22 cellular contexts compared by ENCODE assay signal in genomic region chr3:53089511-53089910, GRCh38. TPM values are rescaled to one million over a fixed set of nuclear protein-coding genes. Genes with fewer than 3 reads are reported as not detected.
DNase-seq lines count a peak whose midpoint lies in the region; ATAC-seq, FAIRE-seq and TF ChIP-seq lines count a peak whose summit lies in the region.
"Had no signal": no experiment of that assay in that cellular context is flagged by ENCODE, and none has a peak within 500 bp of the region (broad histone marks: within the 10 kb centered on the region; RNA-seq: fewer than 3 reads in every experiment).

No MANE protein-coding gene starts in this region.

- TF ChIP-seq CTCF in H1 (IDR thresholded peaks at IDR 0.05; ENCODE audit: control extremely low read depth in 1 of 3, insufficient read depth in 1 of 3, low read depth in 1 of 3, low read length in 3 of 3): no peak
- TF ChIP-seq CTCF in testis (IDR thresholded peaks at IDR 0.05): no peak

- no peaks in the 10 kb centered on the region for H3K4me1 ChIP-seq in H1 (replicated peaks in 1 of 4; ENCODE audit: control insufficient read depth in 3 of 4, insufficient read depth in 4 of 4, low read length in 3 of 4)
- no peaks in the 10 kb centered on the region for H3K4me1 ChIP-seq in testis
- H3K4me1 ChIP-seq: SJCRH30 had no signal

- H3K79me1 ChIP-seq in H1 (ENCODE audit: low read depth, low read length): no peaks in the 10 kb centered on the region

- no peaks in the 10 kb centered on the region for H3K9me3 Mint-ChIP-seq in activated naive CD4-positive, alpha-beta T cell treated with anti-CD3 and anti-CD28 coated beads, Interleukin-2, amount 50 U/mL, for 72 hours
- H3K9me3 Mint-ChIP-seq: natural killer cell treated with Interleukin-12 subunit alpha and Interleukin-12 subunit beta and Interleukin-15 and Interleukin-18, amount 100 ng/mL, for 72 hours had no signal

- H2BK5ac ChIP-seq in H1 (ENCODE audit: low read depth, low read length): 0 out of 2 replicates have a peak overlapping the region, but pooled peaks have one; percentile 24

- no peak overlapping the region for H4K5ac ChIP-seq in H1 (ENCODE audit: insufficient read length, low read depth, low read length)

- no peaks in the 10 kb centered on the region for H3K23me2 ChIP-seq in H1 (ENCODE audit: low read depth, low read length)

- H2BK15ac ChIP-seq in H1 (ENCODE audit: low read length): no peak overlapping the region

- ATAC-seq in activated naive CD4-positive, alpha-beta T cell treated with anti-CD3 and anti-CD28 coated beads, Interleukin-2, amount 50 U/mL, for 72 hours: no peak
- peak; percentile 90 for ATAC-seq in left ventricle myocardium superior
- ATAC-seq: natural killer cell treated with Interleukin-12 subunit alpha and Interleukin-12 subunit beta and Interleukin-15 and Interleukin-18, amount 100 ng/mL, for 72 hours had no signal

- H3K4ac ChIP-seq in H1 (replicated peaks; ENCODE audit: insufficient read length, low read depth, low read length): no peak overlapping the region

- 93% methylated on average over 6 of the region's 6 CpGs; no CpG with 5 or more reads in 1 of the 2 experiments for WGBS in H1 (ENCODE audit: extremely low coverage in 1 of 2, insufficient coverage in 1 of 2, insufficient read length in 1 of 2, insufficient replicate concordance in 2 of 2, low coverage in 1 of 2, low lambda C conversion rate in 2 of 2, missing lambda C conversion rate in 1 of 2), 2 experiments
- 72 to 78% methylated on average over 2 to 6 of the region's 6 CpGs for WGBS in testis, 2 donors

- H3K18ac ChIP-seq in H1 (ENCODE audit: extremely low read depth, low read length): no peak overlapping the region

- H3K36me3 ChIP-seq in H1 (ENCODE audit: control insufficient read depth in 2 of 4, insufficient read depth in 4 of 4, low read length in 3 of 4) (peaks cover 0 to 8% (median 3%) of the 10 kb centered on the region in 4 experiments; a peak in 3 of 8 replicates), testis (ENCODE audit: low read depth, missing control alignments) (no peaks in the 10 kb centered on the region)

- no peak overlapping the region for H3K4me3 ChIP-seq in H1 (ENCODE audit: extremely low read depth in 1 of 4, insufficient read depth in 2 of 4, low read depth in 3 of 4, low read length in 4 of 4)
- H3K4me3 ChIP-seq in testis: no peak overlapping the region
- H3K4me3 ChIP-seq: BLaER1 treated with 17β-estradiol and CSF1 and Interleukin-3, amounts not matched to agents 10 nM and 100 nM; SJCRH30 had no signal

- H4K91ac ChIP-seq in H1 (replicated peaks; ENCODE audit: insufficient read length, low read length): no peak overlapping the region

- no peak overlapping the region for H3K56ac ChIP-seq in H1 (replicated peaks; ENCODE audit: insufficient read length, low read depth, low read length)

- no peak overlapping the region for H3K23ac ChIP-seq in H1 (ENCODE audit: insufficient read length)

- H3K4me2 ChIP-seq in H1 (ENCODE audit: insufficient read depth in 1 of 2, low read depth in 2 of 2, low read length in 2 of 2): no peak overlapping the region
- H3K4me2 ChIP-seq: BLaER1 treated with 17β-estradiol and CSF1 and Interleukin-3, amounts not matched to agents 10 nM and 100 nM had no signal

- H3K27ac Mint-ChIP-seq in activated naive CD4-positive, alpha-beta T cell treated with anti-CD3 and anti-CD28 coated beads, Interleukin-2, amount 50 U/mL, for 72 hours: peak overlapping the region; percentile 6 to 85
- H3K27ac Mint-ChIP-seq: natural killer cell treated with Interleukin-12 subunit alpha and Interleukin-12 subunit beta and Interleukin-15 and Interleukin-18, amount 100 ng/mL, for 72 hours had no signal

- no peak overlapping the region for H2AK5ac ChIP-seq in H1 (ENCODE audit: low read depth, low read length)

- no peak overlapping the region for H3K27ac ChIP-seq in H1 (ENCODE audit: low read depth, low read length)
- no peak overlapping the region for H3K27ac ChIP-seq in testis
- H3K27ac ChIP-seq: BLaER1 treated with 17β-estradiol and CSF1 and Interleukin-3, amounts not matched to agents 10 nM and 100 nM; SJCRH30 had no signal

- no peak overlapping the region for H2BK120ac ChIP-seq in H1 (replicated peaks; ENCODE audit: low read depth, low read length)

- no peak overlapping the region for H2BK20ac ChIP-seq in H1 (ENCODE audit: low read length)

- POLR2A ChIA-PET in H1 (lab: Charles Lee; ENCODE audit: partially characterized antibody): interaction anchor here (1.1 kb wide), 1 partner anchor 16 kb away, joined by 4 read pairs; no protein-coding TSS in a partner anchor

- H2BK12ac ChIP-seq in H1 (ENCODE audit: low read depth, low read length): no peak overlapping the region

- no peak for TF ChIP-seq RAD21 in H1 (IDR thresholded peaks at IDR 0.05 in 1 of 2, conservative IDR thresholded peaks at IDR 0.05 in 1 of 2; ENCODE audit: low read depth in 2 of 2, low read length in 2 of 2)

- H3K27me3 ChIP-seq in H1 (replicated peaks in 1 of 4; ENCODE audit: control insufficient read depth in 3 of 4, extremely low read depth in 1 of 4, insufficient read depth in 3 of 4, low read length in 3 of 4) (no peaks in the 10 kb centered on the region), testis (no peaks in the 10 kb centered on the region)
- H3K27me3 ChIP-seq: BLaER1 treated with 17β-estradiol and CSF1 and Interleukin-3, amounts not matched to agents 10 nM and 100 nM; SJCRH30 had no signal

- intact Hi-C loops in left ventricle myocardium superior (cut with micrococcal nuclease): no loop called here
- intact Hi-C loops in testis (cut with DNase I; ENCODE audit: low total_unique reads): no loop called here

- FAIRE-seq in H1 (lab: Jason Lieb, UNC): no peak
- FAIRE-seq: kidney, small intestine had no signal

- DNase-seq in activated naive CD4-positive, alpha-beta T cell treated with anti-CD3 and anti-CD28 coated beads, Interleukin-2, amount 50 U/mL, for 72 hours (ENCODE audit: low spot score in 2 of 2): no peak
- DNase-seq in activated naive CD4-positive, alpha-beta T cell (lab: John Stamatoyannopoulos, UW): no peak
- DNase-seq in H1 (ENCODE audit: low read depth in 1 of 2, low spot score in 2 of 2): no peak
- peak; percentile 84 for DNase-seq in left ventricle myocardium superior
- peak; percentile 48 for DNase-seq in testis
- DNase-seq in stimulated activated CD4-positive, alpha-beta T cell treated with anti-CD3 and anti-CD28 coated beads, Interleukin-4, amount 100 ng/mL, for 24 hours: no peak
- DNase-seq in effector CD4-positive, alpha-beta T cell: no peak
- no peak for DNase-seq in NCI-H748 treated with DMSO at 0.1 percent for 48 hours (lab: John Stamatoyannopoulos, UW)
- DNase-seq: cerebellar nuclear complex; GDM1; H7; hippocampal formation; kidney; mesendoderm; NCI-H1436; NCI-H2171; NCI-H526 treated with DMSO at 0.1 percent for 48 hours; SJCRH30; small intestine; stimulated activated CD4-positive, alpha-beta T cell treated with anti-CD3 and anti-CD28 coated beads, Interleukin-4, amount 100 ng/mL, for 4 hours had no signal

- no peak overlapping the region for H4K8ac ChIP-seq in H1 (ENCODE audit: extremely low read depth, insufficient read depth, low read length)

- H3K9ac ChIP-seq in H1 (replicated peaks in 1 of 4; ENCODE audit: extremely low read depth in 1 of 4, low read depth in 3 of 4, low read length in 3 of 4): no peak overlapping the region
- H3K9ac ChIP-seq: BLaER1 treated with 17β-estradiol and CSF1 and Interleukin-3, amounts not matched to agents 10 nM and 100 nM had no signal

- H3K79me2 ChIP-seq in H1 (ENCODE audit: control insufficient read depth in 1 of 2, insufficient read depth in 2 of 2, low read length in 2 of 2): no peaks in the 10 kb centered on the region

- CTCF ChIA-PET in H1 (lab: Charles Lee; ENCODE audit: partially characterized antibody): interaction anchor here (1.2 to 1.6 kb wide), 3 partner anchors 9 to 269 kb away, joined by 3 to 6 read pairs (median 4); no protein-coding TSS in a partner anchor

- H3K14ac ChIP-seq in H1 (ENCODE audit: insufficient read length): no peak overlapping the region

- H3K9me3 ChIP-seq in H1 (ENCODE audit: insufficient read depth in 2 of 2, low read depth in 1 of 2, low read length in 1 of 2): no peaks in the 10 kb centered on the region
- H3K9me3 ChIP-seq in testis: no peaks in the 10 kb centered on the region
- H3K9me3 ChIP-seq: BLaER1 treated with 17β-estradiol and CSF1 and Interleukin-3, amounts not matched to agents 10 nM and 100 nM; SJCRH30 had no signal

- no peak overlapping the region for H2AFZ ChIP-seq in H1 (ENCODE audit: low read length)

- TF ChIP-seq POLR2A in H1 (IDR thresholded peaks at IDR 0.05; ENCODE audit: control extremely low read depth in 1 of 2, low read depth in 2 of 2, low read length in 2 of 2) (no peak), testis (IDR thresholded peaks at IDR 0.05) (no peak)

- H3K36me3 Mint-ChIP-seq in activated naive CD4-positive, alpha-beta T cell treated with anti-CD3 and anti-CD28 coated beads, Interleukin-2, amount 50 U/mL, for 72 hours: no peaks in the 10 kb centered on the region
- H3K36me3 Mint-ChIP-seq: natural killer cell treated with Interleukin-12 subunit alpha and Interleukin-12 subunit beta and Interleukin-15 and Interleukin-18, amount 100 ng/mL, for 72 hours had no signal

- no peak for TF ChIP-seq EP300 in H1 (IDR thresholded peaks at IDR 0.05; ENCODE audit: borderline replicate concordance in 1 of 2, low read depth in 2 of 2, low read length in 2 of 2)

- no peaks in the 10 kb centered on the region for H4K20me1 ChIP-seq in H1 (replicated peaks in 1 of 2; ENCODE audit: control insufficient read depth in 1 of 2, insufficient read depth in 2 of 2, low read length in 2 of 2)

RNA-seq across cellular contexts. Expression of gene RFT1, which starts 40.7 kb away (rescaled TPM):
- total RNA-seq in activated naive CD4-positive, alpha-beta T cell treated with anti-CD3 and anti-CD28 coated beads, Interleukin-2, amount 50 U/mL, for 72 hours: 10 to 100 TPM; 19.5 to 38.3 TPM
- 24.4 and 27.7 TPM in 2 replicates for total RNA-seq in H1 (2021; fragmentation: NEBNext Ultra II Directional; extraction: Animal tissue kit (Norgen Biotek cat#: 25700))
- polyA plus RNA-seq in H1 (2011; rRNA removed) (35.1 and 42.4 TPM in 2 replicates), testis (ENCODE audit: insufficient read depth, low read depth, low replicate concordance) (36.8 TPM)
- 27.6 TPM for polyA plus RNA-seq in H1 (2011; cell fraction: cytosol; rRNA removed)
- 26.7 TPM for polyA plus RNA-seq in H1 (2011; cell fraction: nucleus; rRNA removed)
- polyA plus RNA-seq in H1 (2012, experiment 1 of 2): 18.2 to 28.0 TPM (median 25.3 TPM) in 4 replicates
- 24.2 TPM for polyA plus RNA-seq in H1 (2012, experiment 2 of 2)
- 19.1 TPM for polyA plus RNA-seq in H1 (2013, experiment 1 of 2)
- polyA plus RNA-seq in H1 (2013, experiment 2 of 2): 22.3 TPM
- polyA minus RNA-seq in H1 (2011; rRNA and poly(A)+ RNA removed): 63.8 TPM in 2 replicates
- polyA minus RNA-seq in H1 (2011; cell fraction: cytosol; rRNA and poly(A)+ RNA removed): 16.7 TPM
- 22.6 TPM for polyA minus RNA-seq in H1 (2011; cell fraction: nucleus; rRNA and poly(A)+ RNA removed)
- total RNA-seq in left ventricle myocardium superior (8.5 TPM), testis (10 to 100 TPM; 27.2 to 33.9 TPM)

RNA-seq across cellular contexts. Expression of gene SFMBT1, which starts 43.6 kb away (rescaled TPM):
- 10 to 100 TPM; 19.6 to 23.3 TPM for total RNA-seq in activated naive CD4-positive, alpha-beta T cell treated with anti-CD3 and anti-CD28 coated beads, Interleukin-2, amount 50 U/mL, for 72 hours
- total RNA-seq in H1 (2021; fragmentation: NEBNext Ultra II Directional; extraction: Animal tissue kit (Norgen Biotek cat#: 25700)): 16.8 and 18.7 TPM in 2 replicates
- polyA plus RNA-seq in H1 (2011; rRNA removed) (5.5 and 8.1 TPM in 2 replicates), testis (ENCODE audit: insufficient read depth, low read depth, low replicate concordance) (158 TPM)
- 7.7 TPM for polyA plus RNA-seq in H1 (2011; cell fraction: cytosol; rRNA removed)
- polyA plus RNA-seq in H1 (2011; cell fraction: nucleus; rRNA removed): 9.5 TPM
- polyA plus RNA-seq in H1 (2012, experiment 1 of 2): 9.6 to 12.3 TPM (median 11.6 TPM) in 4 replicates
- polyA plus RNA-seq in H1 (2012, experiment 2 of 2): 1.5 TPM
- 7.8 TPM for polyA plus RNA-seq in H1 (2013, experiment 1 of 2)
- polyA plus RNA-seq in H1 (2013, experiment 2 of 2): 7.7 TPM
- 28.0 and 29.8 TPM in 2 replicates for polyA minus RNA-seq in H1 (2011; rRNA and poly(A)+ RNA removed)
- polyA minus RNA-seq in H1 (2011; cell fraction: cytosol; rRNA and poly(A)+ RNA removed): 15.9 TPM
- polyA minus RNA-seq in H1 (2011; cell fraction: nucleus; rRNA and poly(A)+ RNA removed): 24.0 TPM
- total RNA-seq in left ventricle myocardium superior (20.0 TPM), testis (100 to 1,000 TPM in 1 of 2 donors, 10 to 100 TPM in 1; 82.4 to 143 TPM)

Comparison
In these comparisons a context has a peak if more than half of its experiments do, and no peak if none do; other contexts are left out.
1. DNase-seq: peak in left ventricle myocardium superior (single experiment) and testis (single experiment); none in activated naive CD4-positive, alpha-beta T cell treated with anti-CD3 and anti-CD28 coated beads, Interleukin-2, amount 50 U/mL, for 72 hours (0 of 2), activated naive CD4-positive, alpha-beta T cell (0 of 4), H1 (0 of 2), stimulated activated CD4-positive, alpha-beta T cell treated with anti-CD3 and anti-CD28 coated beads, Interleukin-4, amount 100 ng/mL, for 24 hours (single experiment), effector CD4-positive, alpha-beta T cell (single experiment) and NCI-H748 treated with DMSO at 0.1 percent for 48 hours (single experiment).